Comparison of ENCODE assay signal across 17 cellular contexts in genomic region chr17:60230358-60230757, GRCh38.
"Had no signal": no experiment of that assay in that cellular context is flagged by ENCODE, and none has a peak within 500 bp of the region (broad histone marks: within the 10 kb centered on the region; RNA-seq: fewer than 3 reads in every experiment).

No MANE protein-coding gene starts in this region.

- H3K4me1 ChIP-seq: body of pancreas, foreskin keratinocyte, pancreas, tibial artery had no signal

- H3K9me3 ChIP-seq: body of pancreas, pancreas, tibial artery had no signal

- ATAC-seq: body of pancreas; foreskin keratinocyte; natural killer cell treated with Interleukin-12 subunit alpha and Interleukin-12 subunit beta and Interleukin-15 and Interleukin-18, amount 100 ng/mL, for 72 hours had no signal

- H3K27ac ChIP-seq: body of pancreas, foreskin keratinocyte, pancreas, tibial artery had no signal

- H3K27me3 ChIP-seq: body of pancreas, foreskin keratinocyte, pancreas, tibial artery had no signal

- DNase-seq: activated CD4-positive, alpha-beta T cell treated with anti-CD3 and anti-CD28 coated beads, Interleukin-2, amount 50 U/mL, for 1 hour; activated CD4-positive, CD25-positive, alpha-beta regulatory T cell; activated naive CD4-positive, alpha-beta T cell treated with anti-CD3 and anti-CD28 coated beads, Interleukin-2, amount 10 ng/mL, durations not matched to agents 7 days and 5 days; activated T-cell treated with anti-CD3 and anti-CD28 coated beads for 4 hours; amniotic stem cell; body of pancreas; central memory CD4-positive, alpha-beta T cell; cortex of kidney; effector CD8-positive, alpha-beta T cell; foreskin keratinocyte; head of caudate nucleus; pancreas; retina; stimulated activated CD4-positive, alpha-beta T cell treated with anti-CD3 and anti-CD28 coated beads, Interleukin-15, amount 100 ng/mL, for 24 hours; stimulated activated CD4-positive, alpha-beta T cell treated with anti-CD3 and anti-CD28 coated beads, Interleukin-4, amount 100 ng/mL, for 24 hours; tibial artery had no signal

- H3K36me3 ChIP-seq: pancreas had no signal

- H3K4me3 ChIP-seq: body of pancreas, pancreas, tibial artery had no signal
